In the genomic region with DNA sequence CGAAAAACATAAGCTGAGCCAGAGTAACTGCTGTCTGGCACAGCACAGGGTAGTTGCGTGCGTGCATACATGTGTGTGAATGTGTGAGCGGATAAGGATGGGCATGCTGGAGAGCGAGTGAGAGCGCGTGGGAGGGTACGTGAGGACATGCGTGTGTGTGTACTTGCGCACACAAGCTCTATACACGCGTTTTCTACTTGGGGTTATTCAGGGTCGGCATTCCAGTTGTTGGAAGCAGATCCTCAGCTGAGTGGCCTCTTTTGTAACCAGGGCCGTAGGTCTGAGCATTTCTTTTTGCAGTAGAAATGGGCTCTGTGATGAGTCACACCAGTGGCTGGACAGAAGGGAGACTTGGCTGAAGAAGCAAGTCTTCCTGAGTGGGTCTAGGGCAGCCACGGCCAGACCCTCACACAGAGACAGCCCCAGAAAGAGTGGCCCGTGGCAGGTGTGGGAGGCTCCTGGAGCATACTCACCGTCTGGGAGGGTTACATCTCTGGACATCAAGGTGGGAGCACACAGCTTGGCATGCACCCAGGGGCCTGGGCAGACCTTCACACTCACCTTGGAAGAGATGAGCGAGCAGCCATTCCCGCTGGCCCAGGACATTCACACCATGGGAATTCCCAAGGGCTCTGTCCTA, we compare ENCODE assay signal across 9 cellular contexts.
DNase-seq lines count a peak whose midpoint lies in the region; ATAC-seq and TF ChIP-seq lines count a peak whose summit lies in the region.
"Had no signal": no experiment of that assay in that cellular context is flagged by ENCODE, and none has a peak within 500 bp of the region (broad histone marks: within the 10 kb centered on the region; RNA-seq: fewer than 3 reads in every experiment).

No MANE protein-coding gene starts in this region.

- TF ChIP-seq CTCF in brain (conservative IDR thresholded peaks at IDR 0.05) (no peak), right lobe of liver (IDR thresholded peaks at IDR 0.05) (no peak), tibial artery (IDR thresholded peaks at IDR 0.05) (no peak)

- ATAC-seq in HG02798 (IDR thresholded peaks at IDR 0.05; ENCODE audit: poor library complexity, unreplicated experiment) = peak; percentile 2
- peak in 3 of 4 donors; percentile 23 to 49 (median 36) for ATAC-seq in right lobe of liver
- no peak for ATAC-seq in activated CD8-positive, alpha-beta T cell treated with anti-CD3 and anti-CD28 coated beads, Interleukin-2, amount 10 ng/mL, durations not matched to agents 7 days and 5 days
- no peak for ATAC-seq in stimulated activated naive CD8-positive, alpha-beta T cell treated with anti-CD3 and anti-CD28 coated beads, Interleukin-15, amount 100 ng/mL, for 72 hours
- ATAC-seq in GM19035 (IDR thresholded peaks at IDR 0.05; ENCODE audit: unreplicated experiment) = no peak

- POLR2A ChIA-PET in activated CD8-positive, alpha-beta T cell treated with anti-CD3 and anti-CD28 coated beads, Interleukin-2, amount 10 ng/mL, durations not matched to agents 7 days and 5 days (lab: Charles Lee) = interaction anchor here (1.0 kb wide), 1 partner anchor 29 kb away, joined by 3 read pairs; no protein-coding TSS in a partner anchor

- H3K4me1 Mint-ChIP-seq in brain = peaks cover 50% of the 10 kb centered on the region
- peaks cover 35% of the 10 kb centered on the region for H3K4me1 Mint-ChIP-seq in activated CD8-positive, alpha-beta T cell treated with anti-CD3 and anti-CD28 coated beads, Interleukin-2, amount 10 ng/mL, durations not matched to agents 7 days and 5 days (ENCODE audit: low read depth)
- peaks cover 24% of the 10 kb centered on the region for H3K4me1 Mint-ChIP-seq in stimulated activated naive CD8-positive, alpha-beta T cell treated with anti-CD3 and anti-CD28 coated beads, Interleukin-15, amount 100 ng/mL, for 72 hours

- DNase-seq in right lobe of liver (no peak), tibial artery (peak; percentile 60 to 91), NCI-H1417 treated with DMSO at 0.1 percent for 48 hours (lab: John Stamatoyannopoulos, UW) (no peak)
- no peak for DNase-seq in activated CD8-positive, alpha-beta T cell treated with anti-CD3 and anti-CD28 coated beads, Interleukin-2, amount 10 ng/mL, durations not matched to agents 7 days and 5 days
- no peak for DNase-seq in stimulated activated naive CD8-positive, alpha-beta T cell treated with anti-CD3 and anti-CD28 coated beads, Interleukin-15, amount 100 ng/mL, for 72 hours

- no peaks in the 10 kb centered on the region for H3K36me3 Mint-ChIP-seq in brain
- peaks cover 7% of the 10 kb centered on the region for H3K36me3 Mint-ChIP-seq in activated CD8-positive, alpha-beta T cell treated with anti-CD3 and anti-CD28 coated beads, Interleukin-2, amount 10 ng/mL, durations not matched to agents 7 days and 5 days (ENCODE audit: low read depth)

- no peaks in the 10 kb centered on the region for H3K4me1 ChIP-seq in right lobe of liver
- peaks cover 0 to 58% (median 49%) of the 10 kb centered on the region in 4 donors for H3K4me1 ChIP-seq in tibial artery

- no peaks in the 10 kb centered on the region for H3K9me3 ChIP-seq in right lobe of liver
- no peaks in the 10 kb centered on the region for H3K9me3 ChIP-seq in tibial artery
- H3K9me3 ChIP-seq: SJCRH30 had no signal

- H3K27me3 ChIP-seq in right lobe of liver = no peaks in the 10 kb centered on the region
- no peaks in the 10 kb centered on the region for H3K27me3 ChIP-seq in tibial artery
- H3K27me3 ChIP-seq: SJCRH30 had no signal

- no peak for TF ChIP-seq POLR2A in right lobe of liver (IDR thresholded peaks at IDR 0.05)

- no peaks in the 10 kb centered on the region for H3K36me3 ChIP-seq in right lobe of liver
- H3K36me3 ChIP-seq in tibial artery = no peaks in the 10 kb centered on the region
- H3K36me3 ChIP-seq: SJCRH30 had no signal

- H3K4me3 ChIP-seq in right lobe of liver = no peak overlapping the region
- H3K4me3 ChIP-seq in tibial artery = no peak overlapping the region
- H3K4me3 ChIP-seq: SJCRH30 had no signal

- WGBS in right lobe of liver (ENCODE audit: insufficient coverage, low coverage, low lambda C conversion rate, missing lambda C conversion rate) = 70% methylated on average over 13 of the region's 19 CpGs

- CTCF ChIA-PET in activated CD8-positive, alpha-beta T cell treated with anti-CD3 and anti-CD28 coated beads, Interleukin-2, amount 10 ng/mL, durations not matched to agents 7 days and 5 days (lab: Charles Lee) = interaction anchor here (0.5 to 3.2 kb wide), 12 partner anchors 9 to 166 kb away, joined by 3 to 10 read pairs (median 4); no protein-coding TSS in a partner anchor

- H3K9me3 Mint-ChIP-seq in brain = peaks cover 0 to 15% (median 13%) of the 10 kb centered on the region in 5 experiments
- no peaks in the 10 kb centered on the region for H3K9me3 Mint-ChIP-seq in activated CD8-positive, alpha-beta T cell treated with anti-CD3 and anti-CD28 coated beads, Interleukin-2, amount 10 ng/mL, durations not matched to agents 7 days and 5 days (ENCODE audit: insufficient read depth)
- no peaks in the 10 kb centered on the region for H3K9me3 Mint-ChIP-seq in stimulated activated naive CD8-positive, alpha-beta T cell treated with anti-CD3 and anti-CD28 coated beads, Interleukin-15, amount 100 ng/mL, for 72 hours

- peaks cover 3% of the 10 kb centered on the region for H3K27me3 Mint-ChIP-seq in brain
- H3K27me3 Mint-ChIP-seq in activated CD8-positive, alpha-beta T cell treated with anti-CD3 and anti-CD28 coated beads, Interleukin-2, amount 10 ng/mL, durations not matched to agents 7 days and 5 days (ENCODE audit: low read depth) = no peaks in the 10 kb centered on the region
- H3K27me3 Mint-ChIP-seq in stimulated activated naive CD8-positive, alpha-beta T cell treated with anti-CD3 and anti-CD28 coated beads, Interleukin-15, amount 100 ng/mL, for 72 hours = no peaks in the 10 kb centered on the region

- peak overlapping the region in 1 of 5 experiments; percentile 0 for H3K4me3 Mint-ChIP-seq in brain
- H3K4me3 Mint-ChIP-seq in activated CD8-positive, alpha-beta T cell treated with anti-CD3 and anti-CD28 coated beads, Interleukin-2, amount 10 ng/mL, durations not matched to agents 7 days and 5 days = no peak overlapping the region
- no peak overlapping the region for H3K4me3 Mint-ChIP-seq in stimulated activated naive CD8-positive, alpha-beta T cell treated with anti-CD3 and anti-CD28 coated beads, Interleukin-15, amount 100 ng/mL, for 72 hours

- no peak overlapping the region for H3K27ac ChIP-seq in right lobe of liver
- peak overlapping the region; percentile 65 to 83 for H3K27ac ChIP-seq in tibial artery
- H3K27ac ChIP-seq: SJCRH30 had no signal

- peak overlapping the region; percentile 68 to 92 (median 85) for H3K27ac Mint-ChIP-seq in brain
- no peak overlapping the region for H3K27ac Mint-ChIP-seq in activated CD8-positive, alpha-beta T cell treated with anti-CD3 and anti-CD28 coated beads, Interleukin-2, amount 10 ng/mL, durations not matched to agents 7 days and 5 days
- no peak overlapping the region for H3K27ac Mint-ChIP-seq in stimulated activated naive CD8-positive, alpha-beta T cell treated with anti-CD3 and anti-CD28 coated beads, Interleukin-15, amount 100 ng/mL, for 72 hours

- intact Hi-C loops in right lobe of liver (cut with DNase I) = no loop called here
- intact Hi-C loops in tibial artery (cut with DNase I; ENCODE audit: low total_unique reads) = no loop called here

Comparison
In these comparisons a context has a peak if more than half of its experiments do, and no peak if none do; other contexts are left out.
1. ATAC-seq: peak in HG02798 (single experiment) and right lobe of liver (3 of 4); none in activated CD8-positive, alpha-beta T cell treated with anti-CD3 and anti-CD28 coated beads, Interleukin-2, amount 10 ng/mL, durations not matched to agents 7 days and 5 days (single experiment), stimulated activated naive CD8-positive, alpha-beta T cell treated with anti-CD3 and anti-CD28 coated beads, Interleukin-15, amount 100 ng/mL, for 72 hours (single experiment) and GM19035 (single experiment).
2. H3K27ac Mint-ChIP-seq: peak in brain (5 of 5); none in activated CD8-positive, alpha-beta T cell treated with anti-CD3 and anti-CD28 coated beads, Interleukin-2, amount 10 ng/mL, durations not matched to agents 7 days and 5 days (single experiment) and stimulated activated naive CD8-positive, alpha-beta T cell treated with anti-CD3 and anti-CD28 coated beads, Interleukin-15, amount 100 ng/mL, for 72 hours (0 of 2).
3. DNase-seq: peak in tibial artery (2 of 2); none in right lobe of liver (0 of 3), activated CD8-positive, alpha-beta T cell treated with anti-CD3 and anti-CD28 coated beads, Interleukin-2, amount 10 ng/mL, durations not matched to agents 7 days and 5 days (single experiment), stimulated activated naive CD8-positive, alpha-beta T cell treated with anti-CD3 and anti-CD28 coated beads, Interleukin-15, amount 100 ng/mL, for 72 hours (0 of 2) and NCI-H1417 treated with DMSO at 0.1 percent for 48 hours (single experiment).
4. H3K27ac ChIP-seq: peak in tibial artery (2 of 2); none in right lobe of liver (0 of 3).